Comparison of ENCODE assay signal across 8 cellular contexts in the genomic region with DNA sequence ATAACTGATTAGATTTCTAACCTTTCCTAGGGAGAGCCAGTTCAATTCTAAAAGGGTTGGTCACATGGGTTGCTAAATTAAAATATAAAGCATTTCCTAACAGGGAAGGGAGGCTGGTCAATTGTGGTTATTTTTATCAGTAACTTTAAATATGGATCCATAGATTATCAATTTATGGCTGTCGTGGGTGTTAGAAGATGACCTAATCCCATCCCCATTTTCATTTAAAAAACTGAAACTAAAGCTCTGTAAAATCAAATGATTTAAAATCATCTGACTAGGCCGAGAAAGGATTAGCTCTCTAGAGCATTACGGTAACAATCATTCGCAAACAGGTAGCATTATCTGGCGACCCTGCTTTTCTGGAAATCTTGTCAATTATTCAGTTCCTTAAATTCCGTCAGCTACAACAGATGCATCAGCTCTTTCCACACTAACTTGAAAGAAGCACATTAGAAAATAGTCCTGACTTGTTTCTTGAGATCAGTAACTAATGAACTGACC. TPM values are rescaled to one million over a fixed set of nuclear protein-coding genes. Genes with fewer than 3 reads are reported as not detected.
DNase-seq lines count a peak whose midpoint lies in the region; ATAC-seq and TF ChIP-seq lines count a peak whose summit lies in the region.

No MANE protein-coding gene starts in this region.

- H3K9me3 ChIP-seq in mucosa of descending colon: no peaks in the 10 kb centered on the region

- no peaks in the 10 kb centered on the region for H3K27me3 ChIP-seq in brain microvascular endothelial cell (replicated peaks)

- in situ Hi-C loops in brain microvascular endothelial cell (cut with HindIII; ENCODE audit: low pct_ligation_motif_present, low sequenced_read_pairs): no loop called here

- H3K27ac Mint-ChIP-seq in HFFc6: peak overlapping the region; percentile 99

- intact Hi-C loops in mucosa of descending colon (cut with DNase I, micrococcal nuclease): loop anchor here in 1 of 2 donors (10.0 kb wide), 1 partner anchor 53 kb away; a partner anchor contains a TSS

- peak overlapping the region; percentile 95 for H3K4me3 Mint-ChIP-seq in HFFc6

- H3K27ac ChIP-seq in brain microvascular endothelial cell: peak overlapping the region; percentile 99

- POLR2A ChIA-PET in AG04449 (lab: Yijun Ruan, JAX): interaction anchor here (1.0 to 1.7 kb wide), 3 partner anchors 13 to 52 kb away, joined by 3 to 20 read pairs (median 9); a partner anchor contains a TSS

- peaks cover 32% of the 10 kb centered on the region for H3K4me1 ChIP-seq in mucosa of descending colon (ENCODE audit: low read depth)

- H3K4me3 ChIP-seq in AG04449 (ENCODE audit: low read depth, low read length) (peak overlapping the region; percentile 63), brain microvascular endothelial cell (ENCODE audit: low read depth, low read length) (peak overlapping the region; percentile 58), mucosa of descending colon (peak overlapping the region; percentile 69)

- peaks cover 35% of the 10 kb centered on the region for H3K36me3 Mint-ChIP-seq in HFFc6 (ENCODE audit: low read depth)

- ATAC-seq in mucosa of descending colon (no peak), GM18502 (IDR thresholded peaks at IDR 0.05; ENCODE audit: poor library complexity, unreplicated experiment) (no peak), GM21786 (IDR thresholded peaks at IDR 0.05; ENCODE audit: unreplicated experiment) (no peak), HG03469 (IDR thresholded peaks at IDR 0.05; ENCODE audit: unreplicated experiment) (no peak)

- peaks cover 22% of the 10 kb centered on the region for H3K36me3 ChIP-seq in brain microvascular endothelial cell (replicated peaks)
- peaks cover 6% of the 10 kb centered on the region for H3K36me3 ChIP-seq in mucosa of descending colon (ENCODE audit: low read depth)

- no peaks in the 10 kb centered on the region for H3K9me3 Mint-ChIP-seq in HFFc6

- no peak for TF ChIP-seq CTCF in AG04449 (IDR thresholded peaks at IDR 0.05; ENCODE audit: insufficient read depth, low read length, missing control alignments)
- TF ChIP-seq CTCF in HFFc6 (IDR thresholded peaks at IDR 0.05): no peak
- TF ChIP-seq CTCF in brain microvascular endothelial cell (IDR thresholded peaks at IDR 0.05; ENCODE audit: low read depth, low read length, missing control alignments): no peak
- TF ChIP-seq CTCF in mucosa of descending colon (IDR thresholded peaks at IDR 0.05): no peak

- CTCF ChIA-PET in AG04449 (lab: Yijun Ruan, JAX): interaction anchor here (1.0 to 1.5 kb wide), 2 partner anchors 12 to 47 kb away, joined by 4 read pairs; no protein-coding TSS in a partner anchor

- DNase-seq in AG04449 (ENCODE audit: low read depth, low spot score): no peak
- DNase-seq in HFFc6: no peak
- no peak for DNase-seq in brain microvascular endothelial cell
- no peak for DNase-seq in mucosa of descending colon
- DNase-seq in NCI-H1092 (lab: John Stamatoyannopoulos, UW): no peak

- peaks cover 2% of the 10 kb centered on the region for H3K27me3 Mint-ChIP-seq in HFFc6 (ENCODE audit: insufficient read depth)

- peaks cover 33% of the 10 kb centered on the region for H3K4me1 Mint-ChIP-seq in HFFc6 (ENCODE audit: low read depth)

RNA-seq across cellular contexts. Expression of a gene that starts 0.9 kb away (rescaled TPM):
- 100 to 1,000 TPM; 165 to 253 (median 205) TPM for total RNA-seq in HFFc6 (2021; fragmentation: NEBNext Ultra II Directional; extraction: Animal tissue kit (Norgen Biotek cat#: 25700))
- 100 to 1,000 TPM; 133 to 169 (median 151) TPM for total RNA-seq in mucosa of descending colon

RNA-seq across cellular contexts. Expression of a gene that starts 52.9 kb away (rescaled TPM):
- total RNA-seq in HFFc6 (2021; fragmentation: NEBNext Ultra II Directional; extraction: Animal tissue kit (Norgen Biotek cat#: 25700)): 10 to 100 TPM; 59.0 to 76.5 (median 67.8) TPM
- 100 to 1,000 TPM in 1 of 3 donors, 10 to 100 TPM in 2; 84.3 to 105 (median 99.1) TPM for total RNA-seq in mucosa of descending colon
